30 cellular contexts compared by ENCODE assay signal in genomic region chr16:57559075-57559790, GRCh38. TPM values are rescaled to one million over a fixed set of nuclear protein-coding genes. Genes with fewer than 3 reads are reported as not detected.
DNase-seq lines count a peak whose midpoint lies in the region; ATAC-seq, FAIRE-seq and TF ChIP-seq lines count a peak whose summit lies in the region.
"Had no signal": no experiment of that assay in that cellular context is flagged by ENCODE, and none has a peak within 500 bp of the region (broad histone marks: within the 10 kb centered on the region; RNA-seq: fewer than 3 reads in every experiment).

No MANE protein-coding gene starts in this region.

- DNase-seq in activated CD8-positive, alpha-beta memory T cell treated with anti-CD3 and anti-CD28 coated beads, Interleukin-2, amount 50 U/mL, for 48 hours, result peak; percentile 35
- no peak for DNase-seq in activated CD8-positive, alpha-beta memory T cell treated with anti-CD3 and anti-CD28 coated beads, Interleukin-2, amount 50 U/mL, for 4 hours
- DNase-seq in GM12892 (ENCODE audit: insufficient read length) (no peak), kidney (peak; percentile 23), type B pancreatic cell (ENCODE audit: extremely low spot score, unreplicated experiment) (peak; percentile 36), AG08395 (ENCODE audit: low spot score) (no peak)
- no peak for DNase-seq in naive thymus-derived CD8-positive, alpha-beta T cell
- DNase-seq: AML-193; CD4-positive, alpha-beta T cell; DMS53; HFFc6; Kasumi-1; NCI-H1092 treated with DMSO at 0.1 percent for 48 hours; NCI-H1436; NCI-H187; NCI-H2081 treated with DMSO at 0.1 percent for 48 hours; NCI-H2171; NCI-H226; NCI-H510A; NCI-H69; RPMI8226; SHP77 had no signal

- no peak overlapping the region for H3K4me3 ChIP-seq in kidney (ENCODE audit: low read length in 2 of 2)
- H3K4me3 ChIP-seq: BLaER1 treated with 17β-estradiol and CSF1 and Interleukin-3, amounts not matched to agents 10 nM and 100 nM; GM23338; HAP-1; K562 had no signal

- H3K9me3 ChIP-seq in kidney (ENCODE audit: control insufficient read depth in 1 of 2, low read length in 2 of 2), result peaks cover 0 to 10% of the 10 kb centered on the region in 2 donors

- peaks cover 9% of the 10 kb centered on the region for H3K27me3 Mint-ChIP-seq in type B pancreatic cell
- no peaks in the 10 kb centered on the region for H3K27me3 Mint-ChIP-seq in naive thymus-derived CD8-positive, alpha-beta T cell

- no peak overlapping the region for H3K27ac ChIP-seq in kidney (ENCODE audit: low read depth in 2 of 2, low read length in 2 of 2)
- H3K27ac ChIP-seq: BLaER1 treated with 17β-estradiol and CSF1 and Interleukin-3, amounts not matched to agents 10 nM and 100 nM had no signal

- H3K36me3 ChIP-seq in kidney (ENCODE audit: control insufficient read depth in 1 of 2, insufficient read depth in 2 of 2, low read length in 2 of 2), result no peaks in the 10 kb centered on the region
- H3K36me3 ChIP-seq: HAP-1 had no signal

- H3K4me1 Mint-ChIP-seq in type B pancreatic cell (ENCODE audit: unreplicated experiment), result no peaks in the 10 kb centered on the region
- H3K4me1 Mint-ChIP-seq in naive thymus-derived CD8-positive, alpha-beta T cell, result peaks cover 9 to 26% (median 15%) of the 10 kb centered on the region in 4 donors
- H3K4me1 Mint-ChIP-seq: GM23338 had no signal

- intact Hi-C loops in kidney (cut with DNase I), result no loop called here

- POLR2A ChIA-PET in naive thymus-derived CD8-positive, alpha-beta T cell (lab: Charles Lee), result no interaction called here

- no peaks in the 10 kb centered on the region for H3K4me1 ChIP-seq in kidney (ENCODE audit: control insufficient read depth in 1 of 2, insufficient read depth in 1 of 2, low read depth in 1 of 2, low read length in 2 of 2)
- H3K4me1 ChIP-seq: HAP-1 had no signal

- ATAC-seq in naive thymus-derived CD8-positive, alpha-beta T cell, result no peak
- ATAC-seq: GM23338, K562 had no signal

- peaks cover 14% of the 10 kb centered on the region for H3K9me3 Mint-ChIP-seq in type B pancreatic cell
- peaks cover 0 to 20% (median 10%) of the 10 kb centered on the region in 9 donors for H3K9me3 Mint-ChIP-seq in naive thymus-derived CD8-positive, alpha-beta T cell

- peak; percentile 24 for FAIRE-seq in GM12892 (lab: Jason Lieb, UNC)
- no peak for FAIRE-seq in kidney (lab: Jason Lieb, UNC)
- FAIRE-seq: HTR-8/SVneo, K562 had no signal

- H3K36me3 Mint-ChIP-seq in type B pancreatic cell, result no peaks in the 10 kb centered on the region
- peaks cover 7 to 13% (median 12%) of the 10 kb centered on the region in 3 donors for H3K36me3 Mint-ChIP-seq in naive thymus-derived CD8-positive, alpha-beta T cell

- H3K4me3 Mint-ChIP-seq in type B pancreatic cell, result no peak overlapping the region
- no peak overlapping the region for H3K4me3 Mint-ChIP-seq in naive thymus-derived CD8-positive, alpha-beta T cell
- H3K4me3 Mint-ChIP-seq: CD4-positive, alpha-beta T cell; GM23338; HFFc6 had no signal

- no peak for TF ChIP-seq POLR2A in GM12892 (IDR thresholded peaks at IDR 0.05; ENCODE audit: low read depth, low read length)

- no peak for TF ChIP-seq CTCF in kidney (IDR thresholded peaks at IDR 0.05; ENCODE audit: borderline replicate concordance, extremely low read depth, insufficient read depth)
- TF ChIP-seq CTCF in type B pancreatic cell (conservative IDR thresholded peaks at IDR 0.05), result no peak

- H3K27ac Mint-ChIP-seq in type B pancreatic cell, result no peak overlapping the region
- H3K27ac Mint-ChIP-seq in naive thymus-derived CD8-positive, alpha-beta T cell, result no peak overlapping the region
- H3K27ac Mint-ChIP-seq: CD4-positive, alpha-beta T cell; GM23338; HFFc6 had no signal

- H3K9ac ChIP-seq in kidney (ENCODE audit: low read length in 2 of 2), result no peak overlapping the region
- H3K9ac ChIP-seq: BLaER1 treated with 17β-estradiol and CSF1 and Interleukin-3, amounts not matched to agents 10 nM and 100 nM had no signal

RNA-seq across cellular contexts. Expression of gene ADGRG5, which starts 16.8 kb away (rescaled TPM):
- polyA plus RNA-seq in GM12892 (2012; ENCODE audit: missing spikeins), result 21.1 TPM
- 2.2 TPM for total RNA-seq in kidney
- 0.15 TPM for polyA plus RNA-seq in kidney (ENCODE audit: insufficient read depth, low read depth, low replicate concordance)
- total RNA-seq in type B pancreatic cell (ENCODE audit: low replicate concordance), result 0.82 and 1.7 TPM in 2 replicates
- 1 to 10 TPM in 1 of 2 experiments, under 1 TPM in 1; 0.60 to 1.1 TPM for total RNA-seq in naive thymus-derived CD8-positive, alpha-beta T cell
- polyA plus RNA-seq in naive thymus-derived CD8-positive, alpha-beta T cell, result 10 to 100 TPM in 1 of 3 donors, 1 to 10 TPM in 2; 2.5 to 12.8 (median 4.4) TPM
- total RNA-seq: A172, Daoy, G401, HFFc6 had no signal

RNA-seq across cellular contexts. Expression of gene CCDC102A, which starts 22.9 kb away (rescaled TPM):
- polyA plus RNA-seq in GM12892 (2012; ENCODE audit: missing spikeins), result 2.6 TPM
- total RNA-seq in kidney, result 11.9 TPM
- 5.7 TPM for polyA plus RNA-seq in kidney (ENCODE audit: insufficient read depth, low read depth, low replicate concordance)
- 6.9 and 14.4 TPM in 2 replicates for total RNA-seq in type B pancreatic cell (ENCODE audit: low replicate concordance)
- 1 to 10 TPM; 7.0 to 9.7 TPM for total RNA-seq in naive thymus-derived CD8-positive, alpha-beta T cell
- polyA plus RNA-seq in naive thymus-derived CD8-positive, alpha-beta T cell, result 10 to 100 TPM in 1 of 3 donors, 1 to 10 TPM in 2; 7.8 to 17.0 (median 9.2) TPM

Comparison
In these comparisons a context has a peak if more than half of its experiments do, and no peak if none do; other contexts are left out.
1. DNase-seq: peak in activated CD8-positive, alpha-beta memory T cell treated with anti-CD3 and anti-CD28 coated beads, Interleukin-2, amount 50 U/mL, for 48 hours (single experiment), kidney (single experiment) and type B pancreatic cell (single experiment); none in activated CD8-positive, alpha-beta memory T cell treated with anti-CD3 and anti-CD28 coated beads, Interleukin-2, amount 50 U/mL, for 4 hours (single experiment), GM12892 (single experiment), AG08395 (single experiment) and naive thymus-derived CD8-positive, alpha-beta T cell (0 of 10).